ENCODE assay signal across 8 cellular contexts in genomic region chr1:2529776-2530500, GRCh38. TPM values are rescaled to one million over a fixed set of nuclear protein-coding genes. Genes with fewer than 3 reads are reported as not detected.
DNase-seq lines count a peak whose midpoint lies in the region; ATAC-seq and TF ChIP-seq lines count a peak whose summit lies in the region.

TSS of gene HES5 (minus strand) at chr1:2530263. CDS start at chr1:2530164, 99 bp downstream.

- H3K9me3 ChIP-seq in cardiac muscle cell (ENCODE audit: low read depth) (no peaks in the 10 kb centered on the region), left lung (no peaks in the 10 kb centered on the region), upper lobe of left lung (no peaks in the 10 kb centered on the region)

- in situ Hi-C loops in GM13977 (cut with MboI; ENCODE audit: low pct_unique_long_range_greater_than_20kb, low sequenced_read_pairs, unreplicated experiment), result loop anchor here (25.0 kb wide), 1 partner anchor 343 kb away; the partner anchor contains the start of gene FAAP20

- H3K4me3 ChIP-seq in cardiac muscle cell (peak within 1 kb of the TSS; percentile 20), left lung (peak within 1 kb of the TSS in 1 of 2 donors; percentile 27), upper lobe of left lung (peak within 1 kb of the TSS in 3 of 4 donors; percentile 40 to 48 (median 46))

- ATAC-seq in left lung, result peak; percentile 4
- ATAC-seq in upper lobe of left lung (ENCODE audit: low FRiP score in 2 of 2), result no peak
- ATAC-seq in HG02981 (IDR thresholded peaks at IDR 0.05; ENCODE audit: unreplicated experiment), result no peak

- H3K36me3 ChIP-seq in cardiac muscle cell (no peaks in the 10 kb centered on the region), left lung (no peaks in the 10 kb centered on the region), upper lobe of left lung (no peaks in the 10 kb centered on the region)

- 0 to 4% methylated on average over 3 to 18 of the region's 93 CpGs for WGBS in upper lobe of left lung, 2 donors

- no peak for TF ChIP-seq CTCF in cardiac muscle cell (IDR thresholded peaks at IDR 0.05; ENCODE audit: low read depth, low read length)
- TF ChIP-seq CTCF in left lung (IDR thresholded peaks at IDR 0.05), result no peak
- TF ChIP-seq CTCF in upper lobe of left lung (IDR thresholded peaks at IDR 0.05), result no peak
- no peak for TF ChIP-seq CTCF in GM13977 (IDR thresholded peaks at IDR 0.05; ENCODE audit: extremely low read depth, insufficient read depth, missing control alignments)

- TF ChIP-seq POLR2A in upper lobe of left lung (IDR thresholded peaks at IDR 0.05), result no peak

- H3K27me3 ChIP-seq in cardiac muscle cell, result peaks cover 80% of the 10 kb centered on the region
- H3K27me3 ChIP-seq in left lung, result peaks cover 24 to 81% of the 10 kb centered on the region in 2 donors
- H3K27me3 ChIP-seq in upper lobe of left lung, result peaks cover 0 to 34% (median 15%) of the 10 kb centered on the region in 4 donors

- TF ChIP-seq EP300 in upper lobe of left lung (IDR thresholded peaks at IDR 0.05), result no peak

- intact Hi-C loops in cardiac septum (cut with DNase I) (loop anchor here (1.0 to 10.0 kb wide), 4 partner anchors 17 to 215 kb away; partner anchors contain the start of gene PRXL2B), left lung (cut with DNase I) (no loop called here)

- DNase-seq in cardiac muscle cell (ENCODE audit: low read depth in 1 of 2, low spot score in 1 of 2), result peak in 1 of 2 donors; percentile 70
- DNase-seq in cardiac septum (ENCODE audit: low spot score), result no peak
- peak in 47 of 58 donors; percentile 28 to 92 (median 67) for DNase-seq in anterior cingulate cortex (lab: John Stamatoyannopoulos, UW)
- no peak for DNase-seq in left lung
- peak in 1 of 2 donors; percentile 85 for DNase-seq in upper lobe of left lung
- DNase-seq in GM13977 (ENCODE audit: low spot score), result no peak
- DNase-seq in activated gamma-delta T cell (lab: John Stamatoyannopoulos, UW), result no peak

- H3K4me1 ChIP-seq in cardiac muscle cell (ENCODE audit: low read depth) (peaks cover 7% of the 10 kb centered on the region), left lung (peaks cover 23 to 58% of the 10 kb centered on the region in 2 donors), upper lobe of left lung (peaks cover 44 to 64% (median 56%) of the 10 kb centered on the region in 4 donors)

- H3K27ac ChIP-seq in cardiac muscle cell, result no peak within 1 kb of the TSS
- no peak within 1 kb of the TSS for H3K27ac ChIP-seq in left lung
- peak within 1 kb of the TSS in 3 of 4 donors; percentile 36 to 58 (median 50) for H3K27ac ChIP-seq in upper lobe of left lung

RNA-seq across cellular contexts. Expression of gene HES5, which starts in this region (rescaled TPM):
- total RNA-seq in cardiac muscle cell, result not detected in 2 replicates
- polyA plus RNA-seq in cardiac muscle cell, result not detected in 2 replicates
- 2.0 TPM for total RNA-seq in cardiac septum
- total RNA-seq in left lung, result 1 to 10 TPM in 1 of 2 donors, under 1 TPM in 1; 0.89 to 1.2 TPM
- total RNA-seq in upper lobe of left lung, result 1 to 10 TPM in 2 of 6 donors, under 1 TPM in 2, not detected in 2; 0.31 to 1.6 (median 0.92) TPM

Comparison
In these comparisons a context has a peak if more than half of its experiments do, and no peak if none do; other contexts are left out.
1. DNase-seq: peak in anterior cingulate cortex (47 of 58); none in cardiac septum (single experiment), left lung (0 of 2), GM13977 (single experiment) and activated gamma-delta T cell (single experiment).
2. H3K27ac ChIP-seq: peak in upper lobe of left lung (3 of 4); none in cardiac muscle cell (single experiment) and left lung (0 of 2).